14 cellular contexts compared by ENCODE assay signal in genomic region chr7:90621130-90621891, GRCh38. TPM values are rescaled to one million over a fixed set of nuclear protein-coding genes. Genes with fewer than 3 reads are reported as not detected.
DNase-seq lines count a peak whose midpoint lies in the region; ATAC-seq and TF ChIP-seq lines count a peak whose summit lies in the region.
"Had no signal": no experiment of that assay in that cellular context is flagged by ENCODE, and none has a peak within 500 bp of the region (broad histone marks: within the 10 kb centered on the region; RNA-seq: fewer than 3 reads in every experiment).

No MANE protein-coding gene starts in this region.

- peak; percentile 65 for ATAC-seq in GM21515 (IDR thresholded peaks at IDR 0.05; ENCODE audit: unreplicated experiment)
- ATAC-seq in HG03442 (IDR thresholded peaks at IDR 0.05; ENCODE audit: unreplicated experiment) = peak; percentile 91

- no peaks in the 10 kb centered on the region for H3K79me2 ChIP-seq in smooth muscle cell (ENCODE audit: low read depth)

- H3K9me3 ChIP-seq in smooth muscle cell (replicated peaks; ENCODE audit: low read depth) = no peaks in the 10 kb centered on the region
- H3K9me3 ChIP-seq: adrenal gland, left ventricle myocardium inferior had no signal

- H3K4me1 ChIP-seq in smooth muscle cell (ENCODE audit: low read depth) = peaks cover 49% of the 10 kb centered on the region

- H3K36me3 ChIP-seq in smooth muscle cell (ENCODE audit: low read depth) = no peaks in the 10 kb centered on the region
- H3K36me3 ChIP-seq: adrenal gland, left ventricle myocardium inferior had no signal

- no peak overlapping the region for H2AFZ ChIP-seq in smooth muscle cell (ENCODE audit: low read depth)

- WGBS in smooth muscle cell (ENCODE audit: low lambda C conversion rate) = 77% methylated on average over 3 of the region's 3 CpGs

- no peak overlapping the region for H3K4me2 ChIP-seq in smooth muscle cell

- no peaks in the 10 kb centered on the region for H3K27me3 ChIP-seq in smooth muscle cell (ENCODE audit: low read depth)
- H3K27me3 ChIP-seq: adrenal gland had no signal

- H3K9ac ChIP-seq in smooth muscle cell (ENCODE audit: low read depth) = no peak overlapping the region

- no peaks in the 10 kb centered on the region for H4K20me1 ChIP-seq in smooth muscle cell (ENCODE audit: low read depth)

- no peaks in the 10 kb centered on the region for H3F3A ChIP-seq in smooth muscle cell (ENCODE audit: low read depth)

- TF ChIP-seq CTCF in C4-2B (conservative IDR thresholded peaks at IDR 0.05) = no peak
- no peak for TF ChIP-seq CTCF in fibroblast of pulmonary artery (IDR thresholded peaks at IDR 0.05; ENCODE audit: low read length, missing control alignments)
- TF ChIP-seq CTCF in smooth muscle cell (IDR thresholded peaks at IDR 0.05; ENCODE audit: borderline replicate concordance, insufficient read depth, poor library complexity, severe bottlenecking) = no peak

- peak overlapping the region; percentile 6; the same call in 1 of the 2 replicates for H3K27ac ChIP-seq in C4-2B
- no peak overlapping the region for H3K27ac ChIP-seq in smooth muscle cell (ENCODE audit: low read depth)
- H3K27ac ChIP-seq: adrenal gland, left ventricle myocardium inferior had no signal

- H3K4me3 ChIP-seq in fibroblast of pulmonary artery (replicated peaks; ENCODE audit: low read depth, low read length) = no peak overlapping the region
- no peak overlapping the region for H3K4me3 ChIP-seq in smooth muscle cell
- H3K4me3 ChIP-seq: adrenal gland, left ventricle myocardium inferior had no signal

- DNase-seq in fibroblast of pulmonary artery (ENCODE audit: low read depth) (peak; percentile 66), NCI-H1930 (lab: John Stamatoyannopoulos, UW) (no peak), smooth muscle cell (lab: John Stamatoyannopoulos, UW; ENCODE audit: unreplicated experiment) (no peak), activated T-cell treated with anti-CD3 and anti-CD28 coated beads for 4 hours (no peak), T-helper 9 cell (no peak)
- DNase-seq: activated CD4-positive, alpha-beta T cell treated with anti-CD3 and anti-CD28 coated beads, Interleukin-2, amount 50 U/mL, for 4 hours; adrenal gland; AML-193; erythroblast; left ventricle myocardium inferior; NCI-H1105 had no signal

RNA-seq across cellular contexts. Expression of gene CDK14, which starts 25.2 kb away (rescaled TPM):
- total RNA-seq in smooth muscle cell = 5.3 and 11.2 TPM in 2 replicates
- polyA plus RNA-seq in smooth muscle cell = 4.1 and 5.1 TPM in 2 replicates
